ENCODE assay signal across 12 cellular contexts in the genomic region with DNA sequence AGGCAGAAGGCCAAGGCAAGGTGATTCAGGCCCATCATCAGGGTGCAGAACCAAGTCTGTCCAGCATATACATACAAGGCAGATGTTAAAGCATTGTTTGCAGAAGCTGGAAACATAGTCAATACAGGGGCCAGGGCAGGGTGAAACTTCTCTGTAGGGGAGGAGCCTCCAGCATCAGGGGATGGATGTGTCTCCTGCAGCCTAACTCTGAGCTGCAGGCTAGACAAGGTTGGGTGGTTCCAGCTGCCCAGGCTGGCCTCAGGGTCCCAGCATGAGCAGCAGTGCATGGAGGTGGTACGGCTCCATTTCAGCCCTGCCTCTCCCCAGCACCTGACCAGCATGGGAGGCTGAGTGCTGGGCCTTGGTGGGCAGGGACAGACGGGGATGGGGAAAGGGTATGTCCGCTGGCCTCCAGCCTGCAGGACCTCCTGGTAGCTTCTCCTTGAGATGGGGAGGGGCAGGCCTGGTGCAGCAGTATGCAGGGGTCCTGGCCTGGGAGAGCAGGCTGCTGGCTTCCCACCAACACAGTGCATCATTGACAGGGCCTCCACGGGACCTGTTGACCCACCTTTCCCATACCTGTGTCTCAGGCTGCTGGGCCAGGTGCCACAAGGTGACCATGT. TPM values are rescaled to one million over a fixed set of nuclear protein-coding genes. Genes with fewer than 3 reads are reported as not detected.
"Had no signal": no experiment of that assay in that cellular context is flagged by ENCODE, and none has a peak within 500 bp of the region (broad histone marks: within the 10 kb centered on the region; RNA-seq: fewer than 3 reads in every experiment).

No MANE protein-coding gene starts in this region.

- H3K4me3 ChIP-seq: lung, tibial artery had no signal

- ATAC-seq: activated T-cell treated with anti-CD3 and anti-CD28 coated beads, Interleukin-2, amount 50 U/mL, for 72 hours had no signal

- H3K27ac ChIP-seq: neutrophil, tibial artery had no signal

- H3K4me3 Mint-ChIP-seq: activated T-cell treated with anti-CD3 and anti-CD28 coated beads, Interleukin-2, amount 50 U/mL, for 72 hours; dendritic cell treated with granulocyte-macrophage colony-stimulating factor and Interleukin-4, amounts not matched to agents 40 ng/mL and 50 ng/mL, for 4 days had no signal

- DNase-seq: activated CD4-positive, alpha-beta T cell treated with anti-CD3 and anti-CD28 coated beads for 1 hour; activated CD4-positive, alpha-beta T cell treated with anti-CD3 and anti-CD28 coated beads, Interleukin-2, amount 50 U/mL, for 48 hours; activated T-cell treated with anti-CD3 and anti-CD28 coated beads, Interleukin-2, amount 50 U/mL, for 72 hours; erythroblast; hypothalamus; naive B cell; small intestine; tibial artery had no signal

- H3K9me3 Mint-ChIP-seq: activated T-cell treated with anti-CD3 and anti-CD28 coated beads, Interleukin-2, amount 50 U/mL, for 72 hours; dendritic cell treated with granulocyte-macrophage colony-stimulating factor and Interleukin-4, amounts not matched to agents 40 ng/mL and 50 ng/mL, for 4 days had no signal

- H3K4me1 ChIP-seq: tibial artery had no signal

- H3K36me3 ChIP-seq: neutrophil, tibial artery had no signal

- H3K27ac Mint-ChIP-seq: activated T-cell treated with anti-CD3 and anti-CD28 coated beads, Interleukin-2, amount 50 U/mL, for 72 hours; dendritic cell treated with granulocyte-macrophage colony-stimulating factor and Interleukin-4, amounts not matched to agents 40 ng/mL and 50 ng/mL, for 4 days had no signal

- H3K36me3 Mint-ChIP-seq: naive B cell had no signal

- H3K9me3 ChIP-seq: neutrophil, tibial artery had no signal

RNA-seq across cellular contexts. Expression of gene RAMP3, which starts 38.6 kb away (rescaled TPM):
- total RNA-seq: glomerular endothelial cell had no signal
